In the genomic region with DNA sequence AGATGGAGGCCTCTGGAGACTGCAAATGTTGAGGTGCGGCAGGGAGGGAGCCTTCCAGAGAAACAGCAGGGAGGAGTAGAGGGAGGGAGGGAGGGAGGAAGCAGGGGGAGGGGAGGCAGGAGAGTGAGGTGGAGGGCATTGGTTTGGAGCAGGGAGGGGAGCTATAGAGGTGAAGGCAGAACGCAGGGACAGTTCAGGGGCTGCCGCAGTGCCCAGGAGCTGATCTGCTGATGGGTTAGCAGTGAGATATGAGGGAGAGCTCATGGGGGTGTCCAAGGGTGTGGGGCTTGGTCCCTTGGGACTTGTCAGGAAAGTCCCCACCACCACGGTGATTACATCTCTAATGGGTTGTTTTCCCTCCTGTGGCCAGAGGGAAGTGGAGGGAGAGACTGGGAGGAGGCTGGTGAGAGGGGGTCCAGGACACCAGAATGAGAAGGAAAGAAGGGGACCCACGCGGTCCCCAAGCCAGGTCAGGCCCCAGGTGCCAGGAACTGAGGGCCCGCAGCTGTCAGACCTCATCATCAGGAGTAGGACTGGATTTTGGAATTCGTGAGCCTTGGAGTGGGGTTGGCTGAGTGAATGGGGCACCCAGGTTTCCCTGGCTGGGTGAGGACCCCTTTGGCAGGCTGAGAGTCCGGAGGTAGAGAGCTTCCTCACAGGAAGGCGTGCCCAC, we compare ENCODE assay signal across 1 cellular context.
TF ChIP-seq lines count a peak whose summit lies in the region.

No MANE protein-coding gene starts in this region.

TF ChIP-seq in H1, 55 proteins besides CTCF, POLR2A, EP300 and RAD21:
- TF ChIP-seq SUZ12 (IDR thresholded peaks at IDR 0.05; ENCODE audit: low read length) (no peak), EGR1 (IDR thresholded peaks at IDR 0.05; ENCODE audit: borderline replicate concordance, low read depth, low read length) (peak; percentile 14; the same call in 1 of the 2 replicates)
